In genomic region chr14:24315243-24315806, GRCh38 we compare ENCODE assay signal across 1 cellular context.
TF ChIP-seq lines count a peak whose summit lies in the region.

No MANE protein-coding gene starts in this region.

TF ChIP-seq in GM12878, 131 proteins besides CTCF, POLR2A, EP300 and RAD21:
- TF ChIP-seq FOXK2 (IDR thresholded peaks at IDR 0.05): 0 out of 2 replicates have a peak, but pooled peaks have one; percentile 2
- TF ChIP-seq GABPA (IDR thresholded peaks at IDR 0.05; ENCODE audit: low read depth): no peak
